In genomic region chr6:165317723-165318122, GRCh38 we compare ENCODE assay signal across 38 cellular contexts. TPM values are rescaled to one million over a fixed set of nuclear protein-coding genes. Genes with fewer than 3 reads are reported as not detected.
"Had no signal": no experiment of that assay in that cellular context is flagged by ENCODE, and none has a peak within 500 bp of the region (broad histone marks: within the 10 kb centered on the region; RNA-seq: fewer than 3 reads in every experiment).

No MANE protein-coding gene starts in this region.

- H3K27ac ChIP-seq: KMS-11 had no signal

- H3K9ac ChIP-seq: KMS-11 had no signal

- H3K4me3 ChIP-seq: MG63 had no signal

- H3K4me2 ChIP-seq: KMS-11 had no signal

- H3K27me3 ChIP-seq: MG63 had no signal

- H3K36me3 ChIP-seq: MG63 had no signal

- DNase-seq: Karpas-422, Kasumi-1, MG63, MM.1S, MV-4-11, NCI-H1048, NCI-H1092, NCI-H1092 treated with DMSO at 0.1 percent for 48 hours, NCI-H1105, NCI-H1105 treated with DMSO at 0.1 percent for 48 hours, NCI-H1417, NCI-H1417 treated with DMSO at 0.1 percent for 48 hours, NCI-H1436, NCI-H1436 treated with DMSO at 0.1 percent for 48 hours, NCI-H146, NCI-H1694, NCI-H1694 treated with DMSO at 0.1 percent for 48 hours, NCI-H187, NCI-H187 treated with DMSO at 0.1 percent for 48 hours, NCI-H1930, NCI-H2029, NCI-H2081, NCI-H2081 treated with DMSO at 0.1 percent for 48 hours, NCI-H2107, NCI-H2171, NCI-H2171 treated with DMSO at 0.1 percent for 48 hours, NCI-H2227 treated with DMSO at 0.1 percent for 48 hours, NCI-H226, NCI-H345, NCI-H446, NCI-H446 treated with DMSO at 0.1 percent for 48 hours, NCI-H510A, NCI-H510A treated with DMSO at 0.1 percent for 48 hours had no signal

RNA-seq across cellular contexts. Expression of gene C6orf118, which starts 8.3 kb away (rescaled TPM):
- total RNA-seq: LHCN-M2, M059J, MCF 10A, NCI-H460 had no signal
